In the genomic region with DNA sequence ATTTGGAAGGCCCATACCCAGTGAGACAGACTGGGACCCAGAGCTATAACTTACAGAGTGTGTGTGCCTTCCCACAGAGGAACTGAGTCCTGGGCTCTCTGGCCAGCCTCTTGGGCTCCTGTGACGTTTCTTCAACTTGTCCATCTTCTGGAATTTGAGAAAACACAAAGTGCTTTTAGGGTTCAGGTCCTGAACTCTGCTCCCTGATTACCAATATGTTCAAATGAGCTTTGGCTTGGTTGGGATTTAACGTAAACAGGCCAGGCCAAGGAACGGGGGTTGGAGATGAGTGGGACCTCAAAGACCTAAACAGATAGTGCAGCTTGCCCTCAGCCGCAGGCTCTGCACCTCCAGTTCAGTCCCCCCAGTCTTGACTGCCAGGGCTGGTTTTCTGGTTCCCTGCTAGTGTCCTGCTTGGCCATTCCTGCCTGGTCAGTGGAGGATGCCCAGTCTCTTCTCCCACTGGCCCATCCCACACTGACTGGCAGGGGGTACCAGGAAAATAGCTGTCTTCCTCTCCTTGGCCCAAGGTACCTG, we compare ENCODE assay signal across 2 cellular contexts.
TF ChIP-seq lines count a peak whose summit lies in the region.

No MANE protein-coding gene starts in this region.

TF ChIP-seq in A549, 52 proteins besides CTCF, POLR2A, EP300 and RAD21:
- TF ChIP-seq HOXA7 (CRISPR knock-in tag; IDR thresholded peaks at IDR 0.05) (no peak), ZNF302 (CRISPR knock-in tag; IDR thresholded peaks at IDR 0.05) (no peak), BHLHE40 (IDR thresholded peaks at IDR 0.05; ENCODE audit: low read depth, low read length) (no peak), JUNB (IDR thresholded peaks at IDR 0.05) (no peak), TFCP2L1 (CRISPR knock-in tag; IDR thresholded peaks at IDR 0.05) (no peak), MYC (IDR thresholded peaks at IDR 0.05; ENCODE audit: borderline replicate concordance, low read length) (no peak), FOSL2 (IDR thresholded peaks at IDR 0.05) (no peak), FOSL2 (CRISPR knock-in tag; IDR thresholded peaks at IDR 0.05) (no peak), E2F6 (IDR thresholded peaks at IDR 0.05; ENCODE audit: borderline replicate concordance, low read depth) (no peak)
- TF ChIP-seq, protein P1, sequence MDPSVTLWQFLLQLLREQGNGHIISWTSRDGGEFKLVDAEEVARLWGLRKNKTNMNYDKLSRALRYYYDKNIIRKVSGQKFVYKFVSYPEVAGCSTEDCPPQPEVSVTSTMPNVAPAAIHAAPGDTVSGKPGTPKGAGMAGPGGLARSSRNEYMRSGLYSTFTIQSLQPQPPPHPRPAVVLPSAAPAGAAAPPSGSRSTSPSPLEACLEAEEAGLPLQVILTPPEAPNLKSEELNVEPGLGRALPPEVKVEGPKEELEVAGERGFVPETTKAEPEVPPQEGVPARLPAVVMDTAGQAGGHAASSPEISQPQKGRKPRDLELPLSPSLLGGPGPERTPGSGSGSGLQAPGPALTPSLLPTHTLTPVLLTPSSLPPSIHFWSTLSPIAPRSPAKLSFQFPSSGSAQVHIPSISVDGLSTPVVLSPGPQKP (IDR thresholded peaks at IDR 0.05; ENCODE audit: low read depth, low read length): no peak

TF ChIP-seq in HepG2, 621 proteins besides CTCF, POLR2A, EP300 and RAD21 (continues in another document):
- TF ChIP-seq ZFYVE20 (CRISPR knock-in tag; IDR thresholded peaks at IDR 0.05; ENCODE audit: borderline replicate concordance, low read depth) (no peak), POGZ (CRISPR knock-in tag; IDR thresholded peaks at IDR 0.05) (0 out of 2 replicates have a peak, but pooled peaks have one; percentile 25), BCL3 (CRISPR knock-in tag; IDR thresholded peaks at IDR 0.05) (0 out of 2 replicates have a peak, but pooled peaks have one; percentile 46), ZMYM4 (CRISPR knock-in tag; IDR thresholded peaks at IDR 0.05) (peak; percentile 15; the same call in 1 of the 2 replicates), ZNF891 (CRISPR knock-in tag; IDR thresholded peaks at IDR 0.05) (peak; percentile 46), HNF4A (CRISPR knock-in tag; IDR thresholded peaks at IDR 0.05) (peak; percentile 60), THAP9 (CRISPR knock-in tag; IDR thresholded peaks at IDR 0.05; ENCODE audit: borderline replicate concordance) (0 out of 2 replicates have a peak, but pooled peaks have one; percentile 25), IRF2 (CRISPR knock-in tag; IDR thresholded peaks at IDR 0.05) (no peak), ZBTB38 (CRISPR knock-in tag; IDR thresholded peaks at IDR 0.05) (0 out of 2 replicates have a peak, but pooled peaks have one; percentile 9), NR2F2 (IDR thresholded peaks at IDR 0.05; ENCODE audit: borderline replicate concordance, low read depth) (no peak), MTF2 (CRISPR knock-in tag; IDR thresholded peaks at IDR 0.05; ENCODE audit: borderline replicate concordance) (0 out of 2 replicates have a peak, but pooled peaks have one; percentile 54), ZNF609 (CRISPR knock-in tag; IDR thresholded peaks at IDR 0.05; ENCODE audit: borderline replicate concordance) (0 out of 2 replicates have a peak, but pooled peaks have one; percentile 9), FOXA3 (CRISPR knock-in tag; IDR thresholded peaks at IDR 0.05) (peak; percentile 11; the same call in 1 of the 2 replicates), NR0B2 (CRISPR knock-in tag; IDR thresholded peaks at IDR 0.05) (peak; percentile 14; the same call in 1 of the 2 replicates), MED1 (CRISPR knock-in tag; IDR thresholded peaks at IDR 0.05) (peak; percentile 43), ZMAT3 (CRISPR knock-in tag; conservative IDR thresholded peaks at IDR 0.05) (no peak), GTF3A (CRISPR knock-in tag; conservative IDR thresholded peaks at IDR 0.05) (0 out of 2 replicates have a peak, but pooled peaks have one; percentile 42), ZNF784 (CRISPR knock-in tag; IDR thresholded peaks at IDR 0.05; ENCODE audit: borderline replicate concordance) (0 out of 2 replicates have a peak, but pooled peaks have one; percentile 52), KLF6 (CRISPR knock-in tag; IDR thresholded peaks at IDR 0.05) (no peak), ZNF232 (CRISPR knock-in tag; IDR thresholded peaks at IDR 0.05; ENCODE audit: borderline replicate concordance) (peak; percentile 85; the same call in 1 of the 2 replicates), MAX (IDR thresholded peaks at IDR 0.05) (peak; percentile 6; the same call in 1 of the 2 replicates), ZFY (CRISPR knock-in tag; IDR thresholded peaks at IDR 0.05) (0 out of 2 replicates have a peak, but pooled peaks have one; percentile 11), SMAD1 (CRISPR knock-in tag; IDR thresholded peaks at IDR 0.05; ENCODE audit: borderline replicate concordance, low read depth) (no peak), NFIB (CRISPR knock-in tag; IDR thresholded peaks at IDR 0.05; ENCODE audit: borderline replicate concordance) (no peak), EED (CRISPR knock-in tag; IDR thresholded peaks at IDR 0.05) (0 out of 2 replicates have a peak, but pooled peaks have one; percentile 22), FLYWCH1 (CRISPR knock-in tag; IDR thresholded peaks at IDR 0.05) (0 out of 2 replicates have a peak, but pooled peaks have one; percentile 15), ZNF274 (CRISPR knock-in tag; IDR thresholded peaks at IDR 0.05) (0 out of 2 replicates have a peak, but pooled peaks have one; percentile 13), PITX1 (CRISPR knock-in tag; IDR thresholded peaks at IDR 0.05) (0 out of 2 replicates have a peak, but pooled peaks have one; percentile 28), KAT7 (CRISPR knock-in tag; IDR thresholded peaks at IDR 0.05; ENCODE audit: borderline replicate concordance) (0 out of 2 replicates have a peak, but pooled peaks have one; percentile 51), KDM5B (CRISPR knock-in tag; IDR thresholded peaks at IDR 0.05; ENCODE audit: borderline replicate concordance) (0 out of 2 replicates have a peak, but pooled peaks have one; percentile 29), MEIS2 (CRISPR knock-in tag; IDR thresholded peaks at IDR 0.05) (no peak), SSRP1 (CRISPR knock-in tag; IDR thresholded peaks at IDR 0.05) (0 out of 2 replicates have a peak, but pooled peaks have one; percentile 68)
- TF ChIP-seq, protein P2, sequence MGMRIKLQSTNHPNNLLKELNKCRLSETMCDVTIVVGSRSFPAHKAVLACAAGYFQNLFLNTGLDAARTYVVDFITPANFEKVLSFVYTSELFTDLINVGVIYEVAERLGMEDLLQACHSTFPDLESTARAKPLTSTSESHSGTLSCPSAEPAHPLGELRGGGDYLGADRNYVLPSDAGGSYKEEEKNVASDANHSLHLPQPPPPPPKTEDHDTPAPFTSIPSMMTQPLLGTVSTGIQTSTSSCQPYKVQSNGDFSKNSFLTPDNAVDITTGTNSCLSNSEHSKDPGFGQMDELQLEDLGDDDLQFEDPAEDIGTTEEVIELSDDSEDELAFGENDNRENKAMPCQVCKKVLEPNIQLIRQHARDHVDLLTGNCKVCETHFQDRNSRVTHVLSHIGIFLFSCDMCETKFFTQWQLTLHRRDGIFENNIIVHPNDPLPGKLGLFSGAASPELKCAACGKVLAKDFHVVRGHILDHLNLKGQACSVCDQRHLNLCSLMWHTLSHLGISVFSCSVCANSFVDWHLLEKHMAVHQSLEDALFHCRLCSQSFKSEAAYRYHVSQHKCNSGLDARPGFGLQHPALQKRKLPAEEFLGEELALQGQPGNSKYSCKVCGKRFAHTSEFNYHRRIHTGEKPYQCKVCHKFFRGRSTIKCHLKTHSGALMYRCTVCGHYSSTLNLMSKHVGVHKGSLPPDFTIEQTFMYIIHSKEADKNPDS (CRISPR knock-in tag; IDR thresholded peaks at IDR 0.05): peak; percentile 42; the same call in 1 of the 2 replicates
- TF ChIP-seq, protein P3, sequence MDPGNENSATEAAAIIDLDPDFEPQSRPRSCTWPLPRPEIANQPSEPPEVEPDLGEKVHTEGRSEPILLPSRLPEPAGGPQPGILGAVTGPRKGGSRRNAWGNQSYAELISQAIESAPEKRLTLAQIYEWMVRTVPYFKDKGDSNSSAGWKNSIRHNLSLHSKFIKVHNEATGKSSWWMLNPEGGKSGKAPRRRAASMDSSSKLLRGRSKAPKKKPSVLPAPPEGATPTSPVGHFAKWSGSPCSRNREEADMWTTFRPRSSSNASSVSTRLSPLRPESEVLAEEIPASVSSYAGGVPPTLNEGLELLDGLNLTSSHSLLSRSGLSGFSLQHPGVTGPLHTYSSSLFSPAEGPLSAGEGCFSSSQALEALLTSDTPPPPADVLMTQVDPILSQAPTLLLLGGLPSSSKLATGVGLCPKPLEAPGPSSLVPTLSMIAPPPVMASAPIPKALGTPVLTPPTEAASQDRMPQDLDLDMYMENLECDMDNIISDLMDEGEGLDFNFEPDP (CRISPR knock-in tag; conservative IDR thresholded peaks at IDR 0.05): 0 out of 2 replicates have a peak, but pooled peaks have one; percentile 80
- TF ChIP-seq, protein P4, sequence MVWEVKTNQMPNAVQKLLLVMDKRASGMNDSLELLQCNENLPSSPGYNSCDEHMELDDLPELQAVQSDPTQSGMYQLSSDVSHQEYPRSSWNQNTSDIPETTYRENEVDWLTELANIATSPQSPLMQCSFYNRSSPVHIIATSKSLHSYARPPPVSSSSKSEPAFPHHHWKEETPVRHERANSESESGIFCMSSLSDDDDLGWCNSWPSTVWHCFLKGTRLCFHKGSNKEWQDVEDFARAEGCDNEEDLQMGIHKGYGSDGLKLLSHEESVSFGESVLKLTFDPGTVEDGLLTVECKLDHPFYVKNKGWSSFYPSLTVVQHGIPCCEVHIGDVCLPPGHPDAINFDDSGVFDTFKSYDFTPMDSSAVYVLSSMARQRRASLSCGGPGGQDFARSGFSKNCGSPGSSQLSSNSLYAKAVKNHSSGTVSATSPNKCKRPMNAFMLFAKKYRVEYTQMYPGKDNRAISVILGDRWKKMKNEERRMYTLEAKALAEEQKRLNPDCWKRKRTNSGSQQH (CRISPR knock-in tag; IDR thresholded peaks at IDR 0.05; ENCODE audit: low read depth): 0 out of 2 replicates have a peak, but pooled peaks have one; percentile 26
